8 cellular contexts compared by ENCODE assay signal in genomic region chr15:83207622-83208356, GRCh38. TPM values are rescaled to one million over a fixed set of nuclear protein-coding genes. Genes with fewer than 3 reads are reported as not detected.
A peak's percentile ranks its signal among the peaks of the same experiment; 100 is the strongest.
DNase-seq lines count a peak whose midpoint lies in the region; ATAC-seq and TF ChIP-seq lines count a peak whose summit lies in the region.

Gene HDGFL3, minus strand, starts transcription at chr15:83207823. Its CDS starts 409 bp downstream, at chr15:83207414.

- ATAC-seq in activated T-cell treated with anti-CD3 and anti-CD28 coated beads, Interleukin-2, amount 50 U/mL, for 72 hours (replicated peaks in 1 of 2) = peak; percentile 71 to 77

- DNase-seq in EH (ENCODE audit: low read depth) (peak; percentile 65), H7 (peak; percentile 88), NCI-H345 (lab: John Stamatoyannopoulos, UW) (peak; percentile 49), fibroblast of lung (ENCODE audit: low read depth in 2 of 2) (peak; percentile 60 to 65), NOMO-1 (lab: John Stamatoyannopoulos, UW; ENCODE audit: unreplicated experiment in 2 of 2) (no peak)
- DNase-seq in activated T-cell treated with anti-CD3 and anti-CD28 coated beads, Interleukin-2, amount 50 U/mL, for 72 hours = peak; percentile 54 to 71

- no peak within 1 kb of the TSS for H3K27ac Mint-ChIP-seq in activated T-cell treated with anti-CD3 and anti-CD28 coated beads, Interleukin-2, amount 50 U/mL, for 72 hours

- H3K9ac ChIP-seq in fibroblast of lung (ENCODE audit: insufficient read depth, low read length) (peak within 1 kb of the TSS; percentile 87), mucosa of stomach (ENCODE audit: low read length) (peak within 1 kb of the TSS; percentile 53)

- H3K4me1 ChIP-seq in fibroblast of lung (ENCODE audit: control insufficient read depth, extremely low read depth, insufficient read depth, low read length) (no peaks in the 10 kb centered on the region), mucosa of stomach (ENCODE audit: control insufficient read depth, insufficient read depth, low read length) (no peaks in the 10 kb centered on the region)

- H3K27me3 Mint-ChIP-seq in activated T-cell treated with anti-CD3 and anti-CD28 coated beads, Interleukin-2, amount 50 U/mL, for 72 hours (ENCODE audit: low read depth) = peaks cover 27% of the 10 kb centered on the region

- H3K27me3 ChIP-seq in H7 (ENCODE audit: control insufficient read depth, insufficient read depth, low read length) (no peaks in the 10 kb centered on the region), fibroblast of lung (ENCODE audit: control insufficient read depth, insufficient read depth, low read length) (no peaks in the 10 kb centered on the region), mucosa of stomach (ENCODE audit: control insufficient read depth, insufficient read depth, low read length) (peaks cover 21% of the 10 kb centered on the region)

- H3K9me3 ChIP-seq in fibroblast of lung (ENCODE audit: control insufficient read depth, insufficient read depth, low read depth, low read length) = no peaks in the 10 kb centered on the region
- H3K9me3 ChIP-seq in mucosa of stomach (ENCODE audit: control insufficient read depth, low read length) = no peaks in the 10 kb centered on the region

- H4K20me1 ChIP-seq in fibroblast of lung (ENCODE audit: control insufficient read depth, extremely low read depth, insufficient read depth, low read length) = no peaks in the 10 kb centered on the region

- no peaks in the 10 kb centered on the region for H3K36me3 ChIP-seq in H7 (replicated peaks; ENCODE audit: control insufficient read depth, insufficient read depth, low read length)
- no peaks in the 10 kb centered on the region for H3K36me3 ChIP-seq in fibroblast of lung (ENCODE audit: control insufficient read depth, insufficient read depth, low read length)
- H3K36me3 ChIP-seq in mucosa of stomach (ENCODE audit: control insufficient read depth, insufficient read depth, low read length) = no peaks in the 10 kb centered on the region

- peak within 1 kb of the TSS; percentile 82 for H2AFZ ChIP-seq in fibroblast of lung (ENCODE audit: low read length)

- no peak for TF ChIP-seq CTCF in fibroblast of lung (conservative IDR thresholded peaks at IDR 0.05 in 1 of 2, IDR thresholded peaks at IDR 0.05 in 1 of 2; ENCODE audit: low read depth in 1 of 2, low read length in 2 of 2)

- H3K4me3 ChIP-seq in H7 (ENCODE audit: insufficient read depth, low read depth, low read length) (peak within 1 kb of the TSS; percentile 91), fibroblast of lung (replicated peaks in 1 of 4; ENCODE audit: control extremely low read depth in 1 of 4, insufficient read depth in 1 of 4, low read depth in 3 of 4, low read length in 4 of 4) (peak within 1 kb of the TSS; percentile 79 to 87 (median 84)), mucosa of stomach (ENCODE audit: low read length) (peak within 1 kb of the TSS; percentile 16)

- peak within 1 kb of the TSS; percentile 71 for H3K4me2 ChIP-seq in fibroblast of lung (ENCODE audit: extremely low read depth, insufficient read depth, low read length)

- H3K4me1 Mint-ChIP-seq in activated T-cell treated with anti-CD3 and anti-CD28 coated beads, Interleukin-2, amount 50 U/mL, for 72 hours (ENCODE audit: low read depth) = peaks cover 12% of the 10 kb centered on the region

- H3K36me3 Mint-ChIP-seq in activated T-cell treated with anti-CD3 and anti-CD28 coated beads, Interleukin-2, amount 50 U/mL, for 72 hours (ENCODE audit: insufficient read depth in 2 of 2) = peaks cover 0 to 4% of the 10 kb centered on the region in 2 donors

- peaks cover 39% of the 10 kb centered on the region for H3K79me2 ChIP-seq in fibroblast of lung (ENCODE audit: control insufficient read depth, insufficient read depth, low read length)

- H3K9me3 Mint-ChIP-seq in activated T-cell treated with anti-CD3 and anti-CD28 coated beads, Interleukin-2, amount 50 U/mL, for 72 hours = no peaks in the 10 kb centered on the region

- H3K27ac ChIP-seq in fibroblast of lung (ENCODE audit: insufficient read depth, low read length) = peak within 1 kb of the TSS; percentile 87
- peak within 1 kb of the TSS; percentile 17 for H3K27ac ChIP-seq in temporal lobe (ENCODE audit: low read depth, low read length)

- peak within 1 kb of the TSS; percentile 83 to 93 for H3K4me3 Mint-ChIP-seq in activated T-cell treated with anti-CD3 and anti-CD28 coated beads, Interleukin-2, amount 50 U/mL, for 72 hours

RNA-seq across cellular contexts. Expression of gene HDGFL3, which starts in this region (rescaled TPM):
- total RNA-seq in H7 (2014; rRNA removed; shearing (Covaris generic)) = 39.0 and 68.0 TPM in 2 replicates
- total RNA-seq in activated T-cell treated with anti-CD3 and anti-CD28 coated beads, Interleukin-2, amount 50 U/mL, for 72 hours = 10 to 100 TPM; 22.8 to 58.2 TPM
- total RNA-seq in fibroblast of lung (26.2 and 43.1 TPM in 2 replicates), temporal lobe (119 TPM)
- 59.1 and 67.2 TPM in 2 replicates for polyA plus RNA-seq in fibroblast of lung
- polyA plus RNA-seq in fibroblast of lung (2012) = 51.3 and 56.0 TPM in 2 replicates
- 2.2 and 4.0 TPM in 2 replicates for polyA minus RNA-seq in fibroblast of lung (ENCODE audit: low replicate concordance)

Comparison
In these comparisons a context has a peak if more than half of its experiments do, and no peak if none do; other contexts are left out.
1. DNase-seq: peak in EH (single experiment), H7 (single experiment), NCI-H345 (single experiment), activated T-cell treated with anti-CD3 and anti-CD28 coated beads, Interleukin-2, amount 50 U/mL, for 72 hours (2 of 2) and fibroblast of lung (2 of 2); none in NOMO-1 (0 of 2).
2. H3K4me3 ChIP-seq: peak in every context shown above with its lines; median percentile 91 in H7; 84 in fibroblast of lung; 16 in mucosa of stomach.